16 cellular contexts compared by ENCODE assay signal in genomic region chr7:28211006-28211405, GRCh38. TPM values are rescaled to one million over a fixed set of nuclear protein-coding genes. Genes with fewer than 3 reads are reported as not detected.
DNase-seq lines count a peak whose midpoint lies in the region; ATAC-seq and TF ChIP-seq lines count a peak whose summit lies in the region.
"Had no signal": no experiment of that assay in that cellular context is flagged by ENCODE, and none has a peak within 500 bp of the region (broad histone marks: within the 10 kb centered on the region; RNA-seq: fewer than 3 reads in every experiment).

No MANE protein-coding gene starts in this region.

- no peak for TF ChIP-seq CTCF in natural killer cell (IDR thresholded peaks at IDR 0.05)

- H3K27ac Mint-ChIP-seq in activated CD4-positive, alpha-beta T cell treated with anti-CD3 and anti-CD28 coated beads for 36 hours: no peak overlapping the region
- H3K27ac Mint-ChIP-seq in natural killer cell: no peak overlapping the region
- no peak overlapping the region for H3K27ac Mint-ChIP-seq in natural killer cell treated with Interleukin-12 subunit alpha and Interleukin-12 subunit beta and Interleukin-15 and Interleukin-18, amount 100 ng/mL, for 72 hours
- H3K27ac Mint-ChIP-seq in stimulated activated naive B cell treated with anti-CD40 and anti-IgM and Interleukin-4, amounts not matched to agents 10 μg/mL and 1 μg/mL and 100 μg/mL, for 72 hours: no peak overlapping the region
- H3K27ac Mint-ChIP-seq: HFFc6 had no signal

- H3K9me3 Mint-ChIP-seq in activated CD4-positive, alpha-beta T cell treated with anti-CD3 and anti-CD28 coated beads for 36 hours (ENCODE audit: low read depth): peaks cover 16% of the 10 kb centered on the region
- H3K9me3 Mint-ChIP-seq in natural killer cell: peaks cover 2 to 8% of the 10 kb centered on the region in 2 donors
- H3K9me3 Mint-ChIP-seq in natural killer cell treated with Interleukin-12 subunit alpha and Interleukin-12 subunit beta and Interleukin-15 and Interleukin-18, amount 100 ng/mL, for 72 hours: peaks cover 4% of the 10 kb centered on the region
- peaks cover 6 to 8% of the 10 kb centered on the region in 2 donors for H3K9me3 Mint-ChIP-seq in stimulated activated naive B cell treated with anti-CD40 and anti-IgM and Interleukin-4, amounts not matched to agents 10 μg/mL and 1 μg/mL and 100 μg/mL, for 72 hours
- H3K9me3 Mint-ChIP-seq: HFFc6 had no signal

- ATAC-seq in activated CD4-positive, alpha-beta T cell treated with anti-CD3 and anti-CD28 coated beads for 36 hours: no peak
- ATAC-seq in natural killer cell: peak in 2 of 3 donors; percentile 14 to 38
- no peak for ATAC-seq in natural killer cell treated with Interleukin-12 subunit alpha and Interleukin-12 subunit beta and Interleukin-15 and Interleukin-18, amount 100 ng/mL, for 72 hours
- ATAC-seq in stimulated activated naive B cell treated with anti-CD40 and anti-IgM and Interleukin-4, amounts not matched to agents 10 μg/mL and 1 μg/mL and 100 μg/mL, for 72 hours (replicated peaks): peak; percentile 20 to 22
- ATAC-seq: Panc1 had no signal

- H3K4me1 Mint-ChIP-seq in activated CD4-positive, alpha-beta T cell treated with anti-CD3 and anti-CD28 coated beads for 36 hours: peaks cover 38% of the 10 kb centered on the region
- peaks cover 41 to 43% of the 10 kb centered on the region in 2 donors for H3K4me1 Mint-ChIP-seq in natural killer cell
- H3K4me1 Mint-ChIP-seq in natural killer cell treated with Interleukin-12 subunit alpha and Interleukin-12 subunit beta and Interleukin-15 and Interleukin-18, amount 100 ng/mL, for 72 hours (ENCODE audit: low read depth in 2 of 2): peaks cover 32 to 42% of the 10 kb centered on the region in 2 donors
- peaks cover 23 to 52% of the 10 kb centered on the region in 2 donors for H3K4me1 Mint-ChIP-seq in stimulated activated naive B cell treated with anti-CD40 and anti-IgM and Interleukin-4, amounts not matched to agents 10 μg/mL and 1 μg/mL and 100 μg/mL, for 72 hours

- DNase-seq in activated CD4-positive, alpha-beta T cell treated with anti-CD3 and anti-CD28 coated beads for 36 hours: peak; percentile 31
- DNase-seq in activated CD4-positive, alpha-beta T cell treated with anti-CD3 and anti-CD28 coated beads for 4 hours: no peak
- no peak for DNase-seq in natural killer cell
- DNase-seq in natural killer cell treated with Interleukin-12 subunit alpha and Interleukin-12 subunit beta and Interleukin-15 and Interleukin-18, amount 100 ng/mL, for 72 hours (ENCODE audit: low spot score): no peak
- peak; percentile 31 for DNase-seq in amniotic epithelial cell (ENCODE audit: low read depth)
- peak; percentile 11 for DNase-seq in stimulated activated naive B cell treated with anti-CD40 and anti-IgM and Interleukin-4, amounts not matched to agents 10 μg/mL and 1 μg/mL and 100 μg/mL, for 72 hours
- no peak for DNase-seq in midbrain (lab: John Stamatoyannopoulos, UW)
- no peak for DNase-seq in NCI-H2196 (lab: John Stamatoyannopoulos, UW; ENCODE audit: unreplicated experiment)
- DNase-seq: EL, HFFc6, NCI-H1417 treated with DMSO at 0.1 percent for 48 hours, NCI-H2029, NCI-H2171 treated with DMSO at 0.1 percent for 48 hours, NCI-H510A, NCI-H82 had no signal

- peaks cover 13% of the 10 kb centered on the region for H3K36me3 Mint-ChIP-seq in activated CD4-positive, alpha-beta T cell treated with anti-CD3 and anti-CD28 coated beads for 36 hours (ENCODE audit: low read depth)
- peaks cover 10% of the 10 kb centered on the region for H3K36me3 Mint-ChIP-seq in natural killer cell
- peaks cover 12% of the 10 kb centered on the region for H3K36me3 Mint-ChIP-seq in natural killer cell treated with Interleukin-12 subunit alpha and Interleukin-12 subunit beta and Interleukin-15 and Interleukin-18, amount 100 ng/mL, for 72 hours
- H3K36me3 Mint-ChIP-seq in stimulated activated naive B cell treated with anti-CD40 and anti-IgM and Interleukin-4, amounts not matched to agents 10 μg/mL and 1 μg/mL and 100 μg/mL, for 72 hours: peaks cover 9 to 19% of the 10 kb centered on the region in 2 donors

- intact Hi-C loops in activated CD4-positive, alpha-beta T cell treated with anti-CD3 and anti-CD28 coated beads for 36 hours (cut with DNase I, micrococcal nuclease): no loop called here
- intact Hi-C loops in natural killer cell (cut with micrococcal nuclease): no loop called here

- peaks cover 18% of the 10 kb centered on the region for H3K27me3 Mint-ChIP-seq in activated CD4-positive, alpha-beta T cell treated with anti-CD3 and anti-CD28 coated beads for 36 hours
- H3K27me3 Mint-ChIP-seq in natural killer cell (ENCODE audit: low read depth in 2 of 2): no peaks in the 10 kb centered on the region
- H3K27me3 Mint-ChIP-seq in natural killer cell treated with Interleukin-12 subunit alpha and Interleukin-12 subunit beta and Interleukin-15 and Interleukin-18, amount 100 ng/mL, for 72 hours: no peaks in the 10 kb centered on the region
- H3K27me3 Mint-ChIP-seq in stimulated activated naive B cell treated with anti-CD40 and anti-IgM and Interleukin-4, amounts not matched to agents 10 μg/mL and 1 μg/mL and 100 μg/mL, for 72 hours: no peaks in the 10 kb centered on the region

- POLR2A ChIA-PET in activated CD4-positive, alpha-beta T cell treated with anti-CD3 and anti-CD28 coated beads for 36 hours (lab: Charles Lee): no interaction called here

- no peak overlapping the region for H3K4me3 Mint-ChIP-seq in activated CD4-positive, alpha-beta T cell treated with anti-CD3 and anti-CD28 coated beads for 36 hours
- H3K4me3 Mint-ChIP-seq in natural killer cell: no peak overlapping the region
- no peak overlapping the region for H3K4me3 Mint-ChIP-seq in natural killer cell treated with Interleukin-12 subunit alpha and Interleukin-12 subunit beta and Interleukin-15 and Interleukin-18, amount 100 ng/mL, for 72 hours
- H3K4me3 Mint-ChIP-seq in stimulated activated naive B cell treated with anti-CD40 and anti-IgM and Interleukin-4, amounts not matched to agents 10 μg/mL and 1 μg/mL and 100 μg/mL, for 72 hours: no peak overlapping the region
- H3K4me3 Mint-ChIP-seq: HFFc6 had no signal

- CTCF ChIA-PET in activated CD4-positive, alpha-beta T cell treated with anti-CD3 and anti-CD28 coated beads for 36 hours (lab: Charles Lee): no interaction called here

RNA-seq across cellular contexts. Expression of gene JAZF1, which starts 30.4 kb away (rescaled TPM):
- 1 to 10 TPM; 5.2 to 6.9 TPM for total RNA-seq in activated CD4-positive, alpha-beta T cell treated with anti-CD3 and anti-CD28 coated beads for 36 hours
- 10 to 100 TPM; 82.5 to 89.7 (median 87.6) TPM for total RNA-seq in natural killer cell
- 10 to 100 TPM; 12.6 to 23.6 TPM for total RNA-seq in natural killer cell treated with Interleukin-12 subunit alpha and Interleukin-12 subunit beta and Interleukin-15 and Interleukin-18, amount 100 ng/mL, for 72 hours

Comparison
In these comparisons a context has a peak if more than half of its experiments do, and no peak if none do; other contexts are left out.
1. ATAC-seq: peak in natural killer cell (2 of 3) and stimulated activated naive B cell treated with anti-CD40 and anti-IgM and Interleukin-4, amounts not matched to agents 10 μg/mL and 1 μg/mL and 100 μg/mL, for 72 hours (2 of 2); none in activated CD4-positive, alpha-beta T cell treated with anti-CD3 and anti-CD28 coated beads for 36 hours (single experiment) and natural killer cell treated with Interleukin-12 subunit alpha and Interleukin-12 subunit beta and Interleukin-15 and Interleukin-18, amount 100 ng/mL, for 72 hours (0 of 2).
2. DNase-seq: peak in activated CD4-positive, alpha-beta T cell treated with anti-CD3 and anti-CD28 coated beads for 36 hours (single experiment), amniotic epithelial cell (single experiment) and stimulated activated naive B cell treated with anti-CD40 and anti-IgM and Interleukin-4, amounts not matched to agents 10 μg/mL and 1 μg/mL and 100 μg/mL, for 72 hours (single experiment); none in activated CD4-positive, alpha-beta T cell treated with anti-CD3 and anti-CD28 coated beads for 4 hours (0 of 2), natural killer cell (single experiment), natural killer cell treated with Interleukin-12 subunit alpha and Interleukin-12 subunit beta and Interleukin-15 and Interleukin-18, amount 100 ng/mL, for 72 hours (single experiment), midbrain (single experiment) and NCI-H2196 (single experiment).